In the genomic region with DNA sequence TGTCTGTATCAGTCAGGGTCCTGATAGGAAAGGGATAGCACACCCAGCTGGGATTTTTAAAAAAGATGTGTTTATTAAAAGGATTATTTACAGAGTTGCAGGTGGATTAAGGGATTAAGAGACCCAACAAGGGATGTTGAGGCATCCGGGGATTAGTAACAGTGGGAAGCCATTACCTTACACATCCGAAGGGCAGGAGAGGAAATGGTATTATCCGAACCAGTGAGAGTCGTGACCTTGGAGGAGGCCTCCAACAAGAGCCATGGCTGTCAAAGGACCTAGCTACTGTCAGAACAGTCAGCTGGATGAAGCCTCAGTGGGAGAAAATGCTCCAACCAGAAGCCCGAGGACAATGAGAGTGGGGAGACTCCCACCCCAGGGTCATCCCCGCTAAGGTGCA, we compare ENCODE assay signal across 1 cellular context.
TF ChIP-seq lines count a peak whose summit lies in the region.

No MANE protein-coding gene starts in this region.

TF ChIP-seq in IMR-90, 13 proteins besides CTCF, POLR2A, EP300 and RAD21:
- TF ChIP-seq MAZ (IDR thresholded peaks at IDR 0.05; ENCODE audit: borderline replicate concordance, low read depth, low read length) (no peak), CHD1 (IDR thresholded peaks at IDR 0.05; ENCODE audit: low read depth, low read length) (no peak), MAFK (IDR thresholded peaks at IDR 0.05; ENCODE audit: low read depth, low read length) (no peak), NFE2L2 (IDR thresholded peaks at IDR 0.05; ENCODE audit: low read depth, low read length) (no peak), CEBPB (IDR thresholded peaks at IDR 0.05; ENCODE audit: low read depth, low read length) (no peak), RFX5 (IDR thresholded peaks at IDR 0.05; ENCODE audit: low read depth, low read length) (no peak), FOS (IDR thresholded peaks at IDR 0.05; ENCODE audit: low read depth, low read length) (no peak), MXI1 (IDR thresholded peaks at IDR 0.05; ENCODE audit: borderline replicate concordance, low read depth, low read length) (no peak), BHLHE40 (IDR thresholded peaks at IDR 0.05; ENCODE audit: low read depth, low read length) (no peak), SMC3 (IDR thresholded peaks at IDR 0.05; ENCODE audit: low read depth, low read length) (no peak), RCOR1 (IDR thresholded peaks at IDR 0.05; ENCODE audit: insufficient replicate concordance, low read length) (no peak)
- TF ChIP-seq, protein P1, sequence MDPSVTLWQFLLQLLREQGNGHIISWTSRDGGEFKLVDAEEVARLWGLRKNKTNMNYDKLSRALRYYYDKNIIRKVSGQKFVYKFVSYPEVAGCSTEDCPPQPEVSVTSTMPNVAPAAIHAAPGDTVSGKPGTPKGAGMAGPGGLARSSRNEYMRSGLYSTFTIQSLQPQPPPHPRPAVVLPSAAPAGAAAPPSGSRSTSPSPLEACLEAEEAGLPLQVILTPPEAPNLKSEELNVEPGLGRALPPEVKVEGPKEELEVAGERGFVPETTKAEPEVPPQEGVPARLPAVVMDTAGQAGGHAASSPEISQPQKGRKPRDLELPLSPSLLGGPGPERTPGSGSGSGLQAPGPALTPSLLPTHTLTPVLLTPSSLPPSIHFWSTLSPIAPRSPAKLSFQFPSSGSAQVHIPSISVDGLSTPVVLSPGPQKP (IDR thresholded peaks at IDR 0.05; ENCODE audit: borderline replicate concordance, low read depth, low read length), result no peak
- TF ChIP-seq, protein P2, sequence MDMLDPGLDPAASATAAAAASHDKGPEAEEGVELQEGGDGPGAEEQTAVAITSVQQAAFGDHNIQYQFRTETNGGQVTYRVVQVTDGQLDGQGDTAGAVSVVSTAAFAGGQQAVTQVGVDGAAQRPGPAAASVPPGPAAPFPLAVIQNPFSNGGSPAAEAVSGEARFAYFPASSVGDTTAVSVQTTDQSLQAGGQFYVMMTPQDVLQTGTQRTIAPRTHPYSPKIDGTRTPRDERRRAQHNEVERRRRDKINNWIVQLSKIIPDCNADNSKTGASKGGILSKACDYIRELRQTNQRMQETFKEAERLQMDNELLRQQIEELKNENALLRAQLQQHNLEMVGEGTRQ (IDR thresholded peaks at IDR 0.05; ENCODE audit: low read depth, low read length), result no peak
